1 cellular context compared by ENCODE assay signal in genomic region chr2:190880374-190881073, GRCh38.
TF ChIP-seq lines count a peak whose summit lies in the region.

Gene GLS (plus strand): TSS chr2:190880821. CDS start chr2:190881085, 264 bp downstream.

TF ChIP-seq in HepG2, 621 proteins besides CTCF, POLR2A, EP300 and RAD21 (continued from another document and continues in another):
- TF ChIP-seq, protein P1, sequence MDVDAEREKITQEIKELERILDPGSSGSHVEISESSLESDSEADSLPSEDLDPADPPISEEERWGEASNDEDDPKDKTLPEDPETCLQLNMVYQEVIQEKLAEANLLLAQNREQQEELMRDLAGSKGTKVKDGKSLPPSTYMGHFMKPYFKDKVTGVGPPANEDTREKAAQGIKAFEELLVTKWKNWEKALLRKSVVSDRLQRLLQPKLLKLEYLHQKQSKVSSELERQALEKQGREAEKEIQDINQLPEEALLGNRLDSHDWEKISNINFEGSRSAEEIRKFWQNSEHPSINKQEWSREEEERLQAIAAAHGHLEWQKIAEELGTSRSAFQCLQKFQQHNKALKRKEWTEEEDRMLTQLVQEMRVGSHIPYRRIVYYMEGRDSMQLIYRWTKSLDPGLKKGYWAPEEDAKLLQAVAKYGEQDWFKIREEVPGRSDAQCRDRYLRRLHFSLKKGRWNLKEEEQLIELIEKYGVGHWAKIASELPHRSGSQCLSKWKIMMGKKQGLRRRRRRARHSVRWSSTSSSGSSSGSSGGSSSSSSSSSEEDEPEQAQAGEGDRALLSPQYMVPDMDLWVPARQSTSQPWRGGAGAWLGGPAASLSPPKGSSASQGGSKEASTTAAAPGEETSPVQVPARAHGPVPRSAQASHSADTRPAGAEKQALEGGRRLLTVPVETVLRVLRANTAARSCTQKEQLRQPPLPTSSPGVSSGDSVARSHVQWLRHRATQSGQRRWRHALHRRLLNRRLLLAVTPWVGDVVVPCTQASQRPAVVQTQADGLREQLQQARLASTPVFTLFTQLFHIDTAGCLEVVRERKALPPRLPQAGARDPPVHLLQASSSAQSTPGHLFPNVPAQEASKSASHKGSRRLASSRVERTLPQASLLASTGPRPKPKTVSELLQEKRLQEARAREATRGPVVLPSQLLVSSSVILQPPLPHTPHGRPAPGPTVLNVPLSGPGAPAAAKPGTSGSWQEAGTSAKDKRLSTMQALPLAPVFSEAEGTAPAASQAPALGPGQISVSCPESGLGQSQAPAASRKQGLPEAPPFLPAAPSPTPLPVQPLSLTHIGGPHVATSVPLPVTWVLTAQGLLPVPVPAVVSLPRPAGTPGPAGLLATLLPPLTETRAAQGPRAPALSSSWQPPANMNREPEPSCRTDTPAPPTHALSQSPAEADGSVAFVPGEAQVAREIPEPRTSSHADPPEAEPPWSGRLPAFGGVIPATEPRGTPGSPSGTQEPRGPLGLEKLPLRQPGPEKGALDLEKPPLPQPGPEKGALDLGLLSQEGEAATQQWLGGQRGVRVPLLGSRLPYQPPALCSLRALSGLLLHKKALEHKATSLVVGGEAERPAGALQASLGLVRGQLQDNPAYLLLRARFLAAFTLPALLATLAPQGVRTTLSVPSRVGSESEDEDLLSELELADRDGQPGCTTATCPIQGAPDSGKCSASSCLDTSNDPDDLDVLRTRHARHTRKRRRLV (CRISPR knock-in tag; IDR thresholded peaks at IDR 0.05), result no peak; the same call in 1 of the 2 replicates
- TF ChIP-seq GRHL1 (CRISPR knock-in tag; conservative IDR thresholded peaks at IDR 0.05) (no peak), FOXP1 (IDR thresholded peaks at IDR 0.05) (no peak), FOXP1 (CRISPR knock-in tag; IDR thresholded peaks at IDR 0.05) (0 out of 2 replicates have a peak, but pooled peaks have one; percentile 7), ZNF749 (CRISPR knock-in tag; IDR thresholded peaks at IDR 0.05; ENCODE audit: borderline replicate concordance) (0 out of 2 replicates have a peak, but pooled peaks have one; percentile 55), HHEX (CRISPR knock-in tag; IDR thresholded peaks at IDR 0.05) (no peak), CEBPB (IDR thresholded peaks at IDR 0.05; ENCODE audit: borderline replicate concordance, low read depth, low read length) (no peak), RBFOX2 (IDR thresholded peaks at IDR 0.05; ENCODE audit: low read depth, low read length) (peak; percentile 95), ZNF704 (CRISPR knock-in tag; IDR thresholded peaks at IDR 0.05; ENCODE audit: borderline replicate concordance) (peak; percentile 88; the same call in 1 of the 2 replicates), POGZ (CRISPR knock-in tag; IDR thresholded peaks at IDR 0.05) (peak; percentile 89), ZNF616 (CRISPR knock-in tag; IDR thresholded peaks at IDR 0.05; ENCODE audit: low read depth) (peak; percentile 78; the same call in 1 of the 2 replicates), MXD4 (CRISPR knock-in tag; IDR thresholded peaks at IDR 0.05) (peak; percentile 64), ZNF550 (CRISPR knock-in tag; IDR thresholded peaks at IDR 0.05; ENCODE audit: borderline replicate concordance) (0 out of 2 replicates have a peak, but pooled peaks have one; percentile 83), ASH2L (IDR thresholded peaks at IDR 0.05; ENCODE audit: insufficient read length, low read depth, low read length) (peak; percentile 83), ZNF878 (CRISPR knock-in tag; IDR thresholded peaks at IDR 0.05) (peak; percentile 68), ONECUT2 (CRISPR knock-in tag; IDR thresholded peaks at IDR 0.05) (0 out of 2 replicates have a peak, but pooled peaks have one; percentile 25), ZNF263 (CRISPR knock-in tag; IDR thresholded peaks at IDR 0.05) (peak; percentile 33), DNMT3B (CRISPR knock-in tag; conservative IDR thresholded peaks at IDR 0.05) (peak; percentile 86; the same call in 1 of the 2 replicates), PRDM15 (CRISPR knock-in tag; IDR thresholded peaks at IDR 0.05) (no peak), TSC22D2 (CRISPR knock-in tag; IDR thresholded peaks at IDR 0.05; ENCODE audit: borderline replicate concordance) (peak; percentile 46), CREB1 (IDR thresholded peaks at IDR 0.05) (peak; percentile 71), CREB1 (CRISPR knock-in tag; IDR thresholded peaks at IDR 0.05) (no peak), SIN3B (IDR thresholded peaks at IDR 0.05; ENCODE audit: low read length) (peak; percentile 30; the same call in 1 of the 2 replicates), PRPF4 (IDR thresholded peaks at IDR 0.05; ENCODE audit: low read depth, low read length, poor library complexity, severe bottlenecking) (no peak), SKI (IDR thresholded peaks at IDR 0.05; ENCODE audit: partially characterized antibody) (peak; percentile 35), MAFF (IDR thresholded peaks at IDR 0.05; ENCODE audit: low read depth, low read length) (peak; percentile 3; the same call in 1 of the 2 replicates), MYC (CRISPR knock-in tag; IDR thresholded peaks at IDR 0.05; ENCODE audit: borderline replicate concordance) (peak; percentile 65), IKZF4 (CRISPR knock-in tag; IDR thresholded peaks at IDR 0.05; ENCODE audit: borderline replicate concordance, low read depth, not compliant biosample characterization) (peak; percentile 37)
- TF ChIP-seq, protein P2, sequence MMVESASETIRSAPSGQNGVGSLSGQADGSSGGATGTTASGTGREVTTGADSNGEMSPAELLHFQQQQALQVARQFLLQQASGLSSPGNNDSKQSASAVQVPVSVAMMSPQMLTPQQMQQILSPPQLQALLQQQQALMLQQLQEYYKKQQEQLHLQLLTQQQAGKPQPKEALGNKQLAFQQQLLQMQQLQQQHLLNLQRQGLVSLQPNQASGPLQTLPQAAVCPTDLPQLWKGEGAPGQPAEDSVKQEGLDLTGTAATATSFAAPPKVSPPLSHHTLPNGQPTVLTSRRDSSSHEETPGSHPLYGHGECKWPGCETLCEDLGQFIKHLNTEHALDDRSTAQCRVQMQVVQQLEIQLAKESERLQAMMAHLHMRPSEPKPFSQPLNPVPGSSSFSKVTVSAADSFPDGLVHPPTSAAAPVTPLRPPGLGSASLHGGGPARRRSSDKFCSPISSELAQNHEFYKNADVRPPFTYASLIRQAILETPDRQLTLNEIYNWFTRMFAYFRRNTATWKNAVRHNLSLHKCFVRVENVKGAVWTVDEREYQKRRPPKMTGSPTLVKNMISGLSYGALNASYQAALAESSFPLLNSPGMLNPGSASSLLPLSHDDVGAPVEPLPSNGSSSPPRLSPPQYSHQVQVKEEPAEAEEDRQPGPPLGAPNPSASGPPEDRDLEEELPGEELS (CRISPR knock-in tag; IDR thresholded peaks at IDR 0.05), result peak; percentile 26; the same call in 1 of the 2 replicates
- TF ChIP-seq, protein P3, sequence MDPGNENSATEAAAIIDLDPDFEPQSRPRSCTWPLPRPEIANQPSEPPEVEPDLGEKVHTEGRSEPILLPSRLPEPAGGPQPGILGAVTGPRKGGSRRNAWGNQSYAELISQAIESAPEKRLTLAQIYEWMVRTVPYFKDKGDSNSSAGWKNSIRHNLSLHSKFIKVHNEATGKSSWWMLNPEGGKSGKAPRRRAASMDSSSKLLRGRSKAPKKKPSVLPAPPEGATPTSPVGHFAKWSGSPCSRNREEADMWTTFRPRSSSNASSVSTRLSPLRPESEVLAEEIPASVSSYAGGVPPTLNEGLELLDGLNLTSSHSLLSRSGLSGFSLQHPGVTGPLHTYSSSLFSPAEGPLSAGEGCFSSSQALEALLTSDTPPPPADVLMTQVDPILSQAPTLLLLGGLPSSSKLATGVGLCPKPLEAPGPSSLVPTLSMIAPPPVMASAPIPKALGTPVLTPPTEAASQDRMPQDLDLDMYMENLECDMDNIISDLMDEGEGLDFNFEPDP (CRISPR knock-in tag; conservative IDR thresholded peaks at IDR 0.05), result 0 out of 2 replicates have a peak, but pooled peaks have one; percentile 90
- TF ChIP-seq, protein P4, sequence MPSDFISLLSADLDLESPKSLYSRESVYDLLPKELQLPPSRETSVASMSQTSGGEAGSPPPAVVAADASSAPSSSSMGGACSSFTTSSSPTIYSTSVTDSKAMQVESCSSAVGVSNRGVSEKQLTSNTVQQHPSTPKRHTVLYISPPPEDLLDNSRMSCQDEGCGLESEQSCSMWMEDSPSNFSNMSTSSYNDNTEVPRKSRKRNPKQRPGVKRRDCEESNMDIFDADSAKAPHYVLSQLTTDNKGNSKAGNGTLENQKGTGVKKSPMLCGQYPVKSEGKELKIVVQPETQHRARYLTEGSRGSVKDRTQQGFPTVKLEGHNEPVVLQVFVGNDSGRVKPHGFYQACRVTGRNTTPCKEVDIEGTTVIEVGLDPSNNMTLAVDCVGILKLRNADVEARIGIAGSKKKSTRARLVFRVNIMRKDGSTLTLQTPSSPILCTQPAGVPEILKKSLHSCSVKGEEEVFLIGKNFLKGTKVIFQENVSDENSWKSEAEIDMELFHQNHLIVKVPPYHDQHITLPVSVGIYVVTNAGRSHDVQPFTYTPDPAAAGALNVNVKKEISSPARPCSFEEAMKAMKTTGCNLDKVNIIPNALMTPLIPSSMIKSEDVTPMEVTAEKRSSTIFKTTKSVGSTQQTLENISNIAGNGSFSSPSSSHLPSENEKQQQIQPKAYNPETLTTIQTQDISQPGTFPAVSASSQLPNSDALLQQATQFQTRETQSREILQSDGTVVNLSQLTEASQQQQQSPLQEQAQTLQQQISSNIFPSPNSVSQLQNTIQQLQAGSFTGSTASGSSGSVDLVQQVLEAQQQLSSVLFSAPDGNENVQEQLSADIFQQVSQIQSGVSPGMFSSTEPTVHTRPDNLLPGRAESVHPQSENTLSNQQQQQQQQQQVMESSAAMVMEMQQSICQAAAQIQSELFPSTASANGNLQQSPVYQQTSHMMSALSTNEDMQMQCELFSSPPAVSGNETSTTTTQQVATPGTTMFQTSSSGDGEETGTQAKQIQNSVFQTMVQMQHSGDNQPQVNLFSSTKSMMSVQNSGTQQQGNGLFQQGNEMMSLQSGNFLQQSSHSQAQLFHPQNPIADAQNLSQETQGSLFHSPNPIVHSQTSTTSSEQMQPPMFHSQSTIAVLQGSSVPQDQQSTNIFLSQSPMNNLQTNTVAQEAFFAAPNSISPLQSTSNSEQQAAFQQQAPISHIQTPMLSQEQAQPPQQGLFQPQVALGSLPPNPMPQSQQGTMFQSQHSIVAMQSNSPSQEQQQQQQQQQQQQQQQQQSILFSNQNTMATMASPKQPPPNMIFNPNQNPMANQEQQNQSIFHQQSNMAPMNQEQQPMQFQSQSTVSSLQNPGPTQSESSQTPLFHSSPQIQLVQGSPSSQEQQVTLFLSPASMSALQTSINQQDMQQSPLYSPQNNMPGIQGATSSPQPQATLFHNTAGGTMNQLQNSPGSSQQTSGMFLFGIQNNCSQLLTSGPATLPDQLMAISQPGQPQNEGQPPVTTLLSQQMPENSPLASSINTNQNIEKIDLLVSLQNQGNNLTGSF (CRISPR knock-in tag; IDR thresholded peaks at IDR 0.05), result peak; percentile 87
- TF ChIP-seq, protein P5, sequence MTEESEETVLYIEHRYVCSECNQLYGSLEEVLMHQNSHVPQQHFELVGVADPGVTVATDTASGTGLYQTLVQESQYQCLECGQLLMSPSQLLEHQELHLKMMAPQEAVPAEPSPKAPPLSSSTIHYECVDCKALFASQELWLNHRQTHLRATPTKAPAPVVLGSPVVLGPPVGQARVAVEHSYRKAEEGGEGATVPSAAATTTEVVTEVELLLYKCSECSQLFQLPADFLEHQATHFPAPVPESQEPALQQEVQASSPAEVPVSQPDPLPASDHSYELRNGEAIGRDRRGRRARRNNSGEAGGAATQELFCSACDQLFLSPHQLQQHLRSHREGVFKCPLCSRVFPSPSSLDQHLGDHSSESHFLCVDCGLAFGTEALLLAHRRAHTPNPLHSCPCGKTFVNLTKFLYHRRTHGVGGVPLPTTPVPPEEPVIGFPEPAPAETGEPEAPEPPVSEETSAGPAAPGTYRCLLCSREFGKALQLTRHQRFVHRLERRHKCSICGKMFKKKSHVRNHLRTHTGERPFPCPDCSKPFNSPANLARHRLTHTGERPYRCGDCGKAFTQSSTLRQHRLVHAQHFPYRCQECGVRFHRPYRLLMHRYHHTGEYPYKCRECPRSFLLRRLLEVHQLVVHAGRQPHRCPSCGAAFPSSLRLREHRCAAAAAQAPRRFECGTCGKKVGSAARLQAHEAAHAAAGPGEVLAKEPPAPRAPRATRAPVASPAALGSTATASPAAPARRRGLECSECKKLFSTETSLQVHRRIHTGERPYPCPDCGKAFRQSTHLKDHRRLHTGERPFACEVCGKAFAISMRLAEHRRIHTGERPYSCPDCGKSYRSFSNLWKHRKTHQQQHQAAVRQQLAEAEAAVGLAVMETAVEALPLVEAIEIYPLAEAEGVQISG (CRISPR knock-in tag; IDR thresholded peaks at IDR 0.05), result peak; percentile 66
